ENCODE assay signal across 9 cellular contexts in genomic region chr5:170434953-170435605, GRCh38. TPM values are rescaled to one million over a fixed set of nuclear protein-coding genes. Genes with fewer than 3 reads are reported as not detected.
DNase-seq lines count a peak whose midpoint lies in the region; ATAC-seq, FAIRE-seq and TF ChIP-seq lines count a peak whose summit lies in the region.
"Had no signal": no experiment of that assay in that cellular context is flagged by ENCODE, and none has a peak within 500 bp of the region (broad histone marks: within the 10 kb centered on the region; RNA-seq: fewer than 3 reads in every experiment).

No MANE protein-coding gene starts in this region.

- no peak for TF ChIP-seq EP300 in K562 (IDR thresholded peaks at IDR 0.05; ENCODE audit: low read length)

- no peaks in the 10 kb centered on the region for H3K36me3 Mint-ChIP-seq in CD8-positive, alpha-beta T cell

- WGBS in K562 (ENCODE audit: insufficient coverage, low coverage, missing lambda C conversion rate), result 8% methylated on average over 16 of the region's 16 CpGs

- peak; percentile 64 to 86 for TF ChIP-seq RAD21 in K562 (CRISPR knock-in tag; conservative IDR thresholded peaks at IDR 0.05 in 1 of 2, IDR thresholded peaks at IDR 0.05 in 1 of 2)

- no peaks in the 10 kb centered on the region for H3K9me3 ChIP-seq in CD8-positive, alpha-beta T cell (ENCODE audit: low read length)
- H3K9me3 ChIP-seq in K562 (replicated peaks; ENCODE audit: control insufficient read depth, insufficient read depth, low read depth, low read length), result no peaks in the 10 kb centered on the region

- POLR2A ChIA-PET in CD8-positive, alpha-beta T cell (lab: Charles Lee), result no interaction called here
- POLR2A ChIA-PET in K562 (lab: Yijun Ruan, JAX), result interaction anchor here (0.6 to 0.7 kb wide), 2 partner anchors 176 to 197 kb away, joined by 3 to 4 read pairs; no protein-coding TSS in a partner anchor

- no peaks in the 10 kb centered on the region for H3K4me1 Mint-ChIP-seq in CD8-positive, alpha-beta T cell (ENCODE audit: low read depth)

- no peaks in the 10 kb centered on the region for H4K20me1 ChIP-seq in K562 (replicated peaks; ENCODE audit: control insufficient read depth, insufficient read depth, low read length)

- no peak for TF ChIP-seq POLR2A in K562 (conservative IDR thresholded peaks at IDR 0.05)

- H3K27ac Mint-ChIP-seq in CD8-positive, alpha-beta T cell, result no peak overlapping the region
- H3K27ac Mint-ChIP-seq: T-helper 1 cell treated with Interleukin-12 subunit alpha and Interleukin-12 subunit beta and Interleukin-4 antibody, amounts not matched to agents 30 μg/mL and 1 μg/mL, for 36 hours had no signal

- H3K27ac ChIP-seq in CD8-positive, alpha-beta T cell (ENCODE audit: low read depth, low read length), result no peak overlapping the region
- no peak overlapping the region for H3K27ac ChIP-seq in K562 (ENCODE audit: extremely low read depth, low read depth, low read length)

- no peaks in the 10 kb centered on the region for H3K9me1 ChIP-seq in K562 (ENCODE audit: control insufficient read depth, insufficient read depth, low read length)

- H3K9ac ChIP-seq in K562 (ENCODE audit: insufficient read depth in 1 of 2, low read depth in 2 of 2, low read length in 2 of 2), result no peak overlapping the region

- H3K27me3 Mint-ChIP-seq in CD8-positive, alpha-beta T cell (ENCODE audit: low read depth), result no peaks in the 10 kb centered on the region

- H3K4me1 ChIP-seq in CD8-positive, alpha-beta T cell (ENCODE audit: insufficient read depth, low read length), result no peaks in the 10 kb centered on the region
- peaks cover 0 to 3% of the 10 kb centered on the region in 2 experiments; a peak in 1 of 5 replicates for H3K4me1 ChIP-seq in K562 (replicated peaks in 1 of 2; ENCODE audit: control insufficient read depth in 2 of 2, insufficient read depth in 2 of 2, low read length in 2 of 2)

- TF ChIP-seq CTCF in CD8-positive, alpha-beta T cell (IDR thresholded peaks at IDR 0.05), result peak; percentile 92
- TF ChIP-seq CTCF in K562 (IDR thresholded peaks at IDR 0.05 in 2 of 3, conservative IDR thresholded peaks at IDR 0.05 in 1 of 3; ENCODE audit: insufficient read depth in 2 of 3, low read depth in 1 of 3, low read length in 3 of 3), result peak; percentile 89 to 92 (median 90)

- no peak overlapping the region for H3K4me3 ChIP-seq in CD8-positive, alpha-beta T cell (ENCODE audit: low read depth, low read length)
- H3K4me3 ChIP-seq in K562, result no peak overlapping the region

- BruUV-seq in K562 (replicated peaks; lab: Mats Ljungman, UMichigan), result no TSS peak

- peak overlapping the region; percentile 22; the same call in 1 of the 2 replicates for H2AFZ ChIP-seq in K562 (ENCODE audit: low read depth, low read length)

- H3K27me3 ChIP-seq in CD8-positive, alpha-beta T cell (ENCODE audit: insufficient read depth, low read length), result no peaks in the 10 kb centered on the region
- peaks cover 2 to 40% of the 10 kb centered on the region in 2 experiments; a peak in 2 of 5 replicates for H3K27me3 ChIP-seq in K562 (ENCODE audit: control insufficient read depth in 2 of 2, insufficient read depth in 2 of 2, low read length in 2 of 2)

- CTCF ChIA-PET in CD8-positive, alpha-beta T cell (lab: Charles Lee), result interaction anchor here (0.9 to 6.0 kb wide), 14 partner anchors 9 to 334 kb away, joined by 3 to 90 read pairs (median 6); no protein-coding TSS in a partner anchor
- CTCF ChIA-PET in K562 (lab: Yijun Ruan, JAX; ENCODE audit: low intra/inter-chr PET ratio), result interaction anchor here (1.8 to 1.9 kb wide), 2 partner anchors 189 to 198 kb away, joined by 5 to 10 read pairs; no protein-coding TSS in a partner anchor

- H3K4me3 Mint-ChIP-seq in CD8-positive, alpha-beta T cell, result no peak overlapping the region
- H3K4me3 Mint-ChIP-seq: T-helper 1 cell treated with Interleukin-12 subunit alpha and Interleukin-12 subunit beta and Interleukin-4 antibody, amounts not matched to agents 30 μg/mL and 1 μg/mL, for 36 hours had no signal

- peak; percentile 61 for FAIRE-seq in K562 (lab: Jason Lieb, UNC)

- H3K4me2 ChIP-seq in K562 (ENCODE audit: insufficient read depth, low read length), result no peak overlapping the region

- in situ Hi-C loops in K562 (cut with MboI), result loop anchor here (5.0 kb wide), 1 partner anchor 187 kb away; no protein-coding TSS in a partner anchor

- no peaks in the 10 kb centered on the region for H3K79me2 ChIP-seq in K562 (ENCODE audit: control insufficient read depth, insufficient read depth, low read length)

- intact Hi-C loops in CD8-positive, alpha-beta T cell (cut with DNase I, micrococcal nuclease), result loop anchor here in 1 of 2 experiments (1.0 to 5.0 kb wide), 3 partner anchors 198 to 1472 kb away; no protein-coding TSS in a partner anchor
- intact Hi-C loops in K562 (cut with micrococcal nuclease), result loop anchor here (1.0 kb wide), 2 partner anchors 188 to 198 kb away; no protein-coding TSS in a partner anchor

- H3K36me3 ChIP-seq in CD8-positive, alpha-beta T cell (ENCODE audit: insufficient read depth, low read length), result no peaks in the 10 kb centered on the region
- no peaks in the 10 kb centered on the region for H3K36me3 ChIP-seq in K562 (ENCODE audit: control insufficient read depth, insufficient read depth, low read length)

- DNase-seq in CD8-positive, alpha-beta T cell, result peak; percentile 14 to 68 (median 46)
- peak; percentile 47 for DNase-seq in HuH-7.5 (ENCODE audit: low spot score)
- peak; percentile 5 for DNase-seq in T-helper 22 cell (ENCODE audit: low read depth)
- DNase-seq in K562 (ENCODE audit: extremely low read depth in 1 of 4, low spot score in 3 of 4), result peak; percentile 62 to 76 (median 74)
- DNase-seq in iPS DF 4.7 (ENCODE audit: extremely low read depth, low spot score), result peak; percentile 53
- DNase-seq in stimulated activated CD4-positive, alpha-beta T cell treated with anti-CD3 and anti-CD28 coated beads, Interleukin-12 subunit alpha, Interleukin-12 subunit beta, amount 100 ng/mL, for 24 hours (ENCODE audit: low read depth in 2 of 2), result peak; percentile 46 to 51

- peak; percentile 75 for ATAC-seq in CD8-positive, alpha-beta T cell
- ATAC-seq in GM19438 (IDR thresholded peaks at IDR 0.05; ENCODE audit: low read depth, unreplicated experiment) (peak; percentile 85), K562 (peak; percentile 96), HG03108 (IDR thresholded peaks at IDR 0.05; ENCODE audit: unreplicated experiment) (no peak)

- no peaks in the 10 kb centered on the region for H3K9me3 Mint-ChIP-seq in CD8-positive, alpha-beta T cell
- H3K9me3 Mint-ChIP-seq: T-helper 1 cell treated with Interleukin-12 subunit alpha and Interleukin-12 subunit beta and Interleukin-4 antibody, amounts not matched to agents 30 μg/mL and 1 μg/mL, for 36 hours had no signal

TF ChIP-seq in K562, 482 proteins besides CTCF, POLR2A, EP300 and RAD21 (continues in another document):
- TF ChIP-seq TFAP4 (CRISPR knock-in tag; IDR thresholded peaks at IDR 0.05; ENCODE audit: borderline replicate concordance), result peak; percentile 67; the same call in 1 of the 2 replicates
- peak; percentile 70 for TF ChIP-seq SMC3 (conservative IDR thresholded peaks at IDR 0.05; ENCODE audit: insufficient read depth, low read depth, low read length)
- peak; percentile 72 for TF ChIP-seq DEAF1 (CRISPR knock-in tag; IDR thresholded peaks at IDR 0.05)
- peak; percentile 60; the same call in 1 of the 2 replicates for TF ChIP-seq STAG1 (CRISPR knock-in tag; IDR thresholded peaks at IDR 0.05; ENCODE audit: borderline replicate concordance)
- TF ChIP-seq KLF16 (IDR thresholded peaks at IDR 0.05), result peak; percentile 45; the same call in 1 of the 2 replicates

RNA-seq across cellular contexts. Expression of gene KCNMB1, which starts 45.9 kb away (rescaled TPM):
- total RNA-seq in CD8-positive, alpha-beta T cell, result not detected
- total RNA-seq in K562 (2011; cell fraction: chromatin; rRNA removed; ENCODE audit: low replicate concordance), result not detected in 2 replicates
- not detected in 2 replicates for total RNA-seq in K562 (2011; cell fraction: nucleolus; rRNA removed)
- total RNA-seq in K562 (2011; cell fraction: nucleoplasm; rRNA removed), result not detected in 2 replicates
- total RNA-seq in K562 (2014; rRNA removed) (not detected in 2 replicates), K562 (2014; rRNA removed; fragmentation: Illumina TruSeq; extraction: Trizol) (not detected in 2 replicates), K562 (2015; rRNA removed; fragmentation: Illumina TruSeq; extraction: Trizol) (not detected in 2 replicates), K562 (2021) (not detected in 2 replicates)
- polyA plus RNA-seq in K562 (2011; rRNA removed) (not detected in 2 replicates), K562 (2014; fragmentation: Illumina TruSeq; extraction: Trizol) (not detected in 2 replicates), K562 (2014; fragmentation: Nextera tagmentation; extraction: Ambion mirVana) (not detected), K562 (2014; rRNA removed) (not detected in 2 replicates)
- polyA plus RNA-seq in K562 (2011; cell fraction: cytosol; rRNA removed), result not detected in 2 replicates
- polyA plus RNA-seq in K562 (2011; cell fraction: nucleus; rRNA removed), result not detected in 2 replicates
- not detected in 2 replicates for polyA plus RNA-seq in K562 (2012)
- not detected in 2 replicates for polyA minus RNA-seq in K562 (2011; rRNA and poly(A)+ RNA removed)
- not detected in 2 replicates for polyA minus RNA-seq in K562 (2011; cell fraction: cytosol; rRNA and poly(A)+ RNA removed)
- polyA minus RNA-seq in K562 (2011; cell fraction: nucleus; rRNA and poly(A)+ RNA removed), result not detected in 2 replicates

Comparison
In these comparisons a context has a peak if more than half of its experiments do, and no peak if none do; other contexts are left out.
1. DNase-seq: peak in every context shown above with its lines; median percentile 74 in K562; 53 in iPS DF 4.7; 48 in stimulated activated CD4-positive, alpha-beta T cell treated with anti-CD3 and anti-CD28 coated beads, Interleukin-12 subunit alpha, Interleukin-12 subunit beta, amount 100 ng/mL, for 24 hours; 47 in HuH-7.5; 46 in CD8-positive, alpha-beta T cell; 5 in T-helper 22 cell.